ENCODE assay signal across 8 cellular contexts in the genomic region with DNA sequence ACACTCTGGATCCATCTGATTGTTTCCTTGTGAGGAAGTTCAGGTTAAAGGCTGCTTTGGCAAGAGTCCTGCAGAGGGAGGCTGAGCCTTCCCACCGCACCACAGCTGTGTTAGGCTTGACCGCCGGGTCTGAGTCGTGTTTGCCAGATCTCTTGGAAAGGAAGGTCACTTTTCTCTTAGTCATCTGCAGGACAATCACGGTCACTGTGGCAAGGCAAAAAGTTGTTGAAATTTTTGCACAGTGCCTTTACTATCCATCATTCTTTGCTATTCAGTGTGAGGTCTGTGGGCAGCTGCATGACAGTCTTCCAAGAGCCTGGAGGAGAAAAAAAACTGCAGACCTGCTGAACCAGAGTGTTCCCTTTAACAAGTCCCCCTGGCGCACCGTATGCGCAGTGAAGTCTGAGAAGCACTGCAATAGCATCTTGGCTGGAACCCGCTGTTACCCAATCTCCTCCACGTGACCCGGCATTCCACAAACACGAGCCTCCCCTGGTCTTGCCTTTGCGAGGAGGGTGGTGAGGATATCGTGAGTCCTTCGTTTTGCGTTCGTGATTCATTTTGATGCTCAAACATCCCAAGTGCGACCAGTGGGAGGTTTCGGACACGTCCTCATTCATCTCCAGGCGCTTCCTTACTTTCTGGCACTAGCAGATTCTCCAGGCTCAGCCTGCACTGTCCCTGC. TPM values are rescaled to one million over a fixed set of nuclear protein-coding genes. Genes with fewer than 3 reads are reported as not detected.
A peak's percentile ranks its signal among the peaks of the same experiment; 100 is the strongest.
DNase-seq lines count a peak whose midpoint lies in the region; ATAC-seq, FAIRE-seq and TF ChIP-seq lines count a peak whose summit lies in the region.

No MANE protein-coding gene starts in this region.

- TF ChIP-seq POLR2A in tibial nerve (IDR thresholded peaks at IDR 0.05) (peak; percentile 36 to 47), GM12891 (IDR thresholded peaks at IDR 0.05; ENCODE audit: low read depth, low read length) (no peak)

- H3K27me3 ChIP-seq in bronchial epithelial cell (ENCODE audit: control insufficient read depth, insufficient read depth, low read length) (no peaks in the 10 kb centered on the region), tibial nerve (no peaks in the 10 kb centered on the region)

- H3K9me3 Mint-ChIP-seq in activated CD4-positive, alpha-beta T cell treated with anti-CD3 and anti-CD28 coated beads for 36 hours (ENCODE audit: low read depth) = no peaks in the 10 kb centered on the region

- peaks cover 0 to 94% (median 90%) of the 10 kb centered on the region in 4 donors for H3K4me1 ChIP-seq in tibial nerve

- no peaks in the 10 kb centered on the region for H3K27me3 Mint-ChIP-seq in activated CD4-positive, alpha-beta T cell treated with anti-CD3 and anti-CD28 coated beads for 36 hours

- no peak overlapping the region for H3K4me3 Mint-ChIP-seq in activated CD4-positive, alpha-beta T cell treated with anti-CD3 and anti-CD28 coated beads for 36 hours

- peak overlapping the region; percentile 77 for H3K27ac Mint-ChIP-seq in activated CD4-positive, alpha-beta T cell treated with anti-CD3 and anti-CD28 coated beads for 36 hours

- H3K36me3 ChIP-seq in bronchial epithelial cell (ENCODE audit: control insufficient read depth, insufficient read depth, low read length) (no peaks in the 10 kb centered on the region), tibial nerve (no peaks in the 10 kb centered on the region)

- peaks cover 58% of the 10 kb centered on the region for H3K4me1 Mint-ChIP-seq in activated CD4-positive, alpha-beta T cell treated with anti-CD3 and anti-CD28 coated beads for 36 hours

- no peaks in the 10 kb centered on the region for H3K36me3 Mint-ChIP-seq in activated CD4-positive, alpha-beta T cell treated with anti-CD3 and anti-CD28 coated beads for 36 hours (ENCODE audit: low read depth)

- CTCF ChIA-PET in activated CD4-positive, alpha-beta T cell treated with anti-CD3 and anti-CD28 coated beads for 36 hours (lab: Charles Lee) = interaction anchor here (0.6 to 2.4 kb wide), 3 partner anchors 15 to 397 kb away, joined by 3 to 11 read pairs (median 6); no protein-coding TSS in a partner anchor

- POLR2A ChIA-PET in activated CD4-positive, alpha-beta T cell treated with anti-CD3 and anti-CD28 coated beads for 36 hours (lab: Charles Lee) = interaction anchor here (0.6 kb wide), 1 partner anchor 47 kb away, joined by 3 read pairs; no protein-coding TSS in a partner anchor

- H3K9me3 ChIP-seq in tibial nerve = no peaks in the 10 kb centered on the region

- intact Hi-C loops in activated CD4-positive, alpha-beta T cell treated with anti-CD3 and anti-CD28 coated beads for 36 hours (cut with DNase I, micrococcal nuclease) = loop anchor here in 1 of 2 experiments (5.0 kb wide), 5 partner anchors 208 to 943 kb away; partner anchors contain the start of genes ERCC3, GYPC, IWS1 and SAP130

- no peak for DNase-seq in activated CD4-positive, alpha-beta T cell treated with anti-CD3 and anti-CD28 coated beads for 36 hours
- no peak for DNase-seq in activated CD4-positive, alpha-beta T cell treated with anti-CD3 and anti-CD28 coated beads for 4 hours
- DNase-seq in bronchial epithelial cell (ENCODE audit: low read depth) (peak; percentile 64), medulla oblongata (ENCODE audit: extremely low spot score) (peak; percentile 86), tibial nerve (ENCODE audit: low spot score in 2 of 2) (peak; percentile 86 to 95), GM12891 (ENCODE audit: insufficient read length, low spot score) (no peak), NCI-H2171 (lab: John Stamatoyannopoulos, UW) (no peak), COR-L47 (lab: John Stamatoyannopoulos, UW) (no peak)

- H3K27ac ChIP-seq in tibial nerve = peak overlapping the region; percentile 84 to 97 (median 91)

- FAIRE-seq in bronchial epithelial cell (lab: Jason Lieb, UNC) = peak; percentile 55
- no peak for FAIRE-seq in GM12891 (lab: Jason Lieb, UNC)

- no peak for ATAC-seq in activated CD4-positive, alpha-beta T cell treated with anti-CD3 and anti-CD28 coated beads for 36 hours

- H3K4me3 ChIP-seq in bronchial epithelial cell (ENCODE audit: low read depth, low read length) = no peak overlapping the region
- peak overlapping the region in 1 of 4 donors; percentile 19 for H3K4me3 ChIP-seq in tibial nerve

- TF ChIP-seq CTCF in bronchial epithelial cell (IDR thresholded peaks at IDR 0.05; ENCODE audit: insufficient read depth, low read length, severe bottlenecking) (no peak), tibial nerve (IDR thresholded peaks at IDR 0.05) (peak in 3 of 5 experiments; percentile 15 to 68 (median 20))

- peak in 1 of 2 donors; percentile 97 for TF ChIP-seq EP300 in tibial nerve (IDR thresholded peaks at IDR 0.05)

- 24 to 29% methylated on average over 21 of the region's 21 CpGs for WGBS in tibial nerve, 2 donors

TF ChIP-seq in GM12891, 5 proteins besides CTCF, POLR2A, EP300 and RAD21:
- no peak for TF ChIP-seq PAX5 (IDR thresholded peaks at IDR 0.05; ENCODE audit: insufficient read depth, low read length, severe bottlenecking)
- no peak for TF ChIP-seq POU2F2 (IDR thresholded peaks at IDR 0.05; ENCODE audit: low read depth, low read length)
- TF ChIP-seq TAF1 (IDR thresholded peaks at IDR 0.05; ENCODE audit: low read depth, low read length) = no peak
- TF ChIP-seq POLR2AphosphoS5 (IDR thresholded peaks at IDR 0.05; ENCODE audit: low read depth, low read length) = no peak
- TF ChIP-seq SPI1 (IDR thresholded peaks at IDR 0.05; ENCODE audit: low read depth, low read length) = no peak

RNA-seq across cellular contexts. Expression of gene BIN1, which starts 23.0 kb away (rescaled TPM):
- 10 to 100 TPM; 65.2 to 71.0 TPM for total RNA-seq in activated CD4-positive, alpha-beta T cell treated with anti-CD3 and anti-CD28 coated beads for 36 hours
- total RNA-seq in bronchial epithelial cell (11.8 and 13.8 TPM in 2 replicates), tibial nerve (100 to 1,000 TPM in 2 of 4 donors, 10 to 100 TPM in 2; 95.7 to 146 (median 98.8) TPM)
- polyA plus RNA-seq in GM12891 (2012; ENCODE audit: low read depth, missing spikeins) = 37.7 TPM

Comparison
In these comparisons a context has a peak if more than half of its experiments do, and no peak if none do; other contexts are left out.
1. DNase-seq: peak in bronchial epithelial cell (single experiment), medulla oblongata (single experiment) and tibial nerve (2 of 2); none in activated CD4-positive, alpha-beta T cell treated with anti-CD3 and anti-CD28 coated beads for 36 hours (single experiment), activated CD4-positive, alpha-beta T cell treated with anti-CD3 and anti-CD28 coated beads for 4 hours (0 of 2), GM12891 (single experiment), NCI-H2171 (single experiment) and COR-L47 (single experiment).